In genomic region chr7:134690016-134690415, GRCh38 we compare ENCODE assay signal across 9 cellular contexts. TPM values are rescaled to one million over a fixed set of nuclear protein-coding genes. Genes with fewer than 3 reads are reported as not detected.
DNase-seq lines count a peak whose midpoint lies in the region; ATAC-seq, FAIRE-seq and TF ChIP-seq lines count a peak whose summit lies in the region.
"Had no signal": no experiment of that assay in that cellular context is flagged by ENCODE, and none has a peak within 500 bp of the region (broad histone marks: within the 10 kb centered on the region; RNA-seq: fewer than 3 reads in every experiment).

No MANE protein-coding gene starts in this region.

- WGBS in small intestine, 3 donors: 47 to 67% (median 66%) methylated on average over 5 of the region's 5 CpGs

- H3K9me3 ChIP-seq in MG63: no peaks in the 10 kb centered on the region
- H3K9me3 ChIP-seq in naive thymus-derived CD4-positive, alpha-beta T cell (ENCODE audit: control insufficient read depth in 2 of 3, low read length in 3 of 3): no peaks in the 10 kb centered on the region
- no peaks in the 10 kb centered on the region for H3K9me3 ChIP-seq in small intestine (ENCODE audit: control insufficient read depth, low read depth)

- H3K27ac ChIP-seq in naive thymus-derived CD4-positive, alpha-beta T cell (ENCODE audit: low read depth, low read length): no peak overlapping the region
- H3K27ac ChIP-seq in small intestine (ENCODE audit: low read depth in 1 of 2, low read length in 1 of 2): no peak overlapping the region

- H3K27ac Mint-ChIP-seq in naive thymus-derived CD4-positive, alpha-beta T cell: peak overlapping the region in 6 of 9 donors; percentile 10 to 43 (median 34)
- H3K27ac Mint-ChIP-seq: activated naive CD4-positive, alpha-beta T cell treated with anti-CD3 and anti-CD28 coated beads, Interleukin-2, amount 50 U/mL, for 24 hours had no signal

- H3K4me1 Mint-ChIP-seq in naive thymus-derived CD4-positive, alpha-beta T cell: peaks cover 6 to 26% (median 14%) of the 10 kb centered on the region in 7 donors

- peak; percentile 83 for DNase-seq in AG10803 (ENCODE audit: low read depth)
- DNase-seq in MG63: no peak
- peak; percentile 52 for DNase-seq in dermis blood vessel endothelial cell
- peak in 1 of 9 donors; percentile 12 for DNase-seq in naive thymus-derived CD4-positive, alpha-beta T cell
- no peak for DNase-seq in GF-D8 (lab: John Stamatoyannopoulos, UW)
- no peak for DNase-seq in small intestine
- DNase-seq in stimulated activated CD4-positive, alpha-beta T cell treated with anti-CD3 and anti-CD28 coated beads, Interleukin-2, amount 100 ng/mL, for 24 hours: no peak

- TF ChIP-seq CTCF in AG10803 (conservative IDR thresholded peaks at IDR 0.05; ENCODE audit: low read length): peak; percentile 89

- peaks cover 0 to 7% (median 0%) of the 10 kb centered on the region in 5 donors for H3K27me3 Mint-ChIP-seq in naive thymus-derived CD4-positive, alpha-beta T cell
- H3K27me3 Mint-ChIP-seq: activated naive CD4-positive, alpha-beta T cell treated with anti-CD3 and anti-CD28 coated beads, Interleukin-2, amount 50 U/mL, for 24 hours had no signal

- POLR2A ChIA-PET in naive thymus-derived CD4-positive, alpha-beta T cell (lab: Charles Lee): interaction anchor here (1.2 to 2.9 kb wide), 3 partner anchors 21 to 48 kb away, joined by 3 to 12 read pairs (median 3); no protein-coding TSS in a partner anchor

- no peak for FAIRE-seq in small intestine (lab: Jason Lieb, UNC)

- H3K4me3 Mint-ChIP-seq in naive thymus-derived CD4-positive, alpha-beta T cell: no peak overlapping the region
- H3K4me3 Mint-ChIP-seq: activated naive CD4-positive, alpha-beta T cell treated with anti-CD3 and anti-CD28 coated beads, Interleukin-2, amount 50 U/mL, for 24 hours had no signal

- intact Hi-C loops in naive thymus-derived CD4-positive, alpha-beta T cell (cut with micrococcal nuclease): loop anchor here in 1 of 2 donors (1.0 kb wide), 2 partner anchors 60 to 264 kb away; no protein-coding TSS in a partner anchor

- no peak overlapping the region for H3K4me3 ChIP-seq in AG10803 (ENCODE audit: low read length)
- H3K4me3 ChIP-seq in MG63: peak overlapping the region; percentile 31
- no peak overlapping the region for H3K4me3 ChIP-seq in naive thymus-derived CD4-positive, alpha-beta T cell (ENCODE audit: low read length)
- no peak overlapping the region for H3K4me3 ChIP-seq in small intestine (ENCODE audit: low read depth in 1 of 2, low read length in 2 of 2)

- H3K36me3 Mint-ChIP-seq in naive thymus-derived CD4-positive, alpha-beta T cell: peaks cover 0 to 8% (median 0%) of the 10 kb centered on the region in 5 donors
- H3K36me3 Mint-ChIP-seq: activated naive CD4-positive, alpha-beta T cell treated with anti-CD3 and anti-CD28 coated beads, Interleukin-2, amount 50 U/mL, for 24 hours had no signal

- CTCF ChIA-PET in naive thymus-derived CD4-positive, alpha-beta T cell (lab: Charles Lee): interaction anchor here (0.9 to 7.0 kb wide), 8 partner anchors 19 to 265 kb away, joined by 3 to 51 read pairs (median 4); no protein-coding TSS in a partner anchor

- ATAC-seq in naive thymus-derived CD4-positive, alpha-beta T cell: no peak
- ATAC-seq in HG03196 (IDR thresholded peaks at IDR 0.05; ENCODE audit: unreplicated experiment): no peak

- H3K36me3 ChIP-seq in MG63: no peaks in the 10 kb centered on the region
- no peaks in the 10 kb centered on the region for H3K36me3 ChIP-seq in naive thymus-derived CD4-positive, alpha-beta T cell (ENCODE audit: control insufficient read depth in 2 of 3, insufficient read depth in 3 of 3, low read length in 3 of 3)
- no peaks in the 10 kb centered on the region for H3K36me3 ChIP-seq in small intestine (ENCODE audit: control insufficient read depth in 2 of 2, insufficient read depth in 2 of 2, low read length in 2 of 2)

- H3K9me3 Mint-ChIP-seq in naive thymus-derived CD4-positive, alpha-beta T cell: no peaks in the 10 kb centered on the region
- H3K9me3 Mint-ChIP-seq: activated naive CD4-positive, alpha-beta T cell treated with anti-CD3 and anti-CD28 coated beads, Interleukin-2, amount 50 U/mL, for 24 hours had no signal

- H3K4me1 ChIP-seq in naive thymus-derived CD4-positive, alpha-beta T cell (ENCODE audit: control insufficient read depth in 2 of 2, insufficient read depth in 2 of 2, low read length in 2 of 2): peaks cover 0 to 5% of the 10 kb centered on the region in 2 donors
- no peaks in the 10 kb centered on the region for H3K4me1 ChIP-seq in small intestine (ENCODE audit: control insufficient read depth in 2 of 2, insufficient read depth in 1 of 2, low read depth in 1 of 2, low read length in 1 of 2)

- H3K27me3 ChIP-seq in MG63 (no peaks in the 10 kb centered on the region), small intestine (ENCODE audit: control insufficient read depth in 2 of 2, insufficient read depth in 2 of 2, low read length in 2 of 2) (no peaks in the 10 kb centered on the region)
- H3K27me3 ChIP-seq in naive thymus-derived CD4-positive, alpha-beta T cell (ENCODE audit: control insufficient read depth in 2 of 2, insufficient read depth in 2 of 2, low read length in 2 of 2): no peaks in the 10 kb centered on the region

RNA-seq across cellular contexts. Expression of gene BPGM, which starts 43.4 kb away (rescaled TPM):
- 8.7 and 9.6 TPM in 2 replicates for total RNA-seq in MG63 (2014; rRNA removed; shearing (Covaris generic); ENCODE audit: low replicate concordance)
- total RNA-seq in dermis blood vessel endothelial cell: 20.3 and 20.6 TPM in 2 replicates
- 10 to 100 TPM; 12.7 to 19.2 (median 14.2) TPM for total RNA-seq in naive thymus-derived CD4-positive, alpha-beta T cell
- polyA plus RNA-seq in naive thymus-derived CD4-positive, alpha-beta T cell: 10 to 100 TPM; 28.9 to 33.9 TPM
- polyA plus RNA-seq in small intestine: 10 to 100 TPM; 10.4 to 15.4 (median 13.6) TPM

Comparison
In these comparisons a context has a peak if more than half of its experiments do, and no peak if none do; other contexts are left out.
1. DNase-seq: peak in AG10803 (single experiment) and dermis blood vessel endothelial cell (single experiment); none in MG63 (single experiment), GF-D8 (single experiment), small intestine (single experiment) and stimulated activated CD4-positive, alpha-beta T cell treated with anti-CD3 and anti-CD28 coated beads, Interleukin-2, amount 100 ng/mL, for 24 hours (0 of 2).